Comparison of ENCODE assay signal across 14 cellular contexts in the genomic region with DNA sequence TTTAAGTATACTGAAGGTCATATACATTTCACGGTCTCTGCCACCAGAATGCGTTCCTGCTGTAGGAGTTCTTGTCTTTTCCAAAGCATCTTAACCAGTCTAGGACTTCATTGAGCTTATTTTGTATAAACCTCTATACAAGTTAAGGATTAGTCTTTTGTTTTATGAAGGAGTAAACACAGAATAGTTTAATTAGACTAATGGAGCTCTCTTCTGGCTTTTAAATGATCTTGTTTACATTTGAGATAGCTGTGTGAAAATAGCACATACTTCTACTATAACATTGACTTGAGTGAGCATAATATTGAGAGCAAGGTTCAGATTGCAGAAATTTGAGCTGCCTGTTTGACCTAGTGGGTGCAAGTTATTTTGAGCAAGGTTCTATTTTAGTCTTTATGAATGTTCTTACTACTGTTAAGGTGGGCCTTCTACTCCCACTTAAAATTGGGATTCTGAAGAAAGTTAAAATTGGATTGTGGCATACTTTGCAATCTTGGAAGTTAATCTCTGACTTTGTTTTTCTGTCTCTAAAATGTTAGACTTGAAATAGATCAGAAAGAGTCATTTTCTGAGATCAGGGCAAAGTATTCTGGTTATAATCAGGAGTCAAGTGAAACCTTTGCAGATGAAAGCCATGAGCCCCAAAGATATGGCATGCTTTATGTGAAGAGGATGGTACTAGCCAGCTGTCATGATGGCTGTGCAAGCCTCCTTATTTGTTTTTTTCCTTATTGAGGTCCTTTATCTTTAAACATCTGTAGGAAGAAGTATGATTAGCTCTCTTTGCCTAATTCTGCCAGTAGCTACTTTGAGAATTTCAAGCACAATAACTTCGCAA. TPM values are rescaled to one million over a fixed set of nuclear protein-coding genes. Genes with fewer than 3 reads are reported as not detected.
DNase-seq lines count a peak whose midpoint lies in the region; ATAC-seq and TF ChIP-seq lines count a peak whose summit lies in the region.
"Had no signal": no experiment of that assay in that cellular context is flagged by ENCODE, and none has a peak within 500 bp of the region (broad histone marks: within the 10 kb centered on the region; RNA-seq: fewer than 3 reads in every experiment).

No MANE protein-coding gene starts in this region.

- H3K27me3 Mint-ChIP-seq in nephron (ENCODE audit: low read depth), result no peaks in the 10 kb centered on the region
- H3K27me3 Mint-ChIP-seq: naive thymus-derived CD8-positive, alpha-beta T cell had no signal

- H3K27ac Mint-ChIP-seq in nephron, result peak overlapping the region; percentile 77 to 84 (median 78)

- ATAC-seq in Right ventricle myocardium inferior (no peak), HG02623 (IDR thresholded peaks at IDR 0.05; ENCODE audit: unreplicated experiment) (no peak)
- ATAC-seq: naive thymus-derived CD8-positive, alpha-beta T cell had no signal

- no peaks in the 10 kb centered on the region for H3K9me3 ChIP-seq in cardiac muscle cell (ENCODE audit: low read depth)
- no peaks in the 10 kb centered on the region for H3K9me3 ChIP-seq in vagina
- H3K9me3 ChIP-seq in breast epithelium, result no peaks in the 10 kb centered on the region

- peaks cover 71% of the 10 kb centered on the region for H3K36me3 Mint-ChIP-seq in nephron (ENCODE audit: low read depth)

- TF ChIP-seq POLR2A in vagina (IDR thresholded peaks at IDR 0.05) (no peak), breast epithelium (IDR thresholded peaks at IDR 0.05) (no peak)

- H3K27me3 ChIP-seq in cardiac muscle cell (no peaks in the 10 kb centered on the region), vagina (no peaks in the 10 kb centered on the region), breast epithelium (no peaks in the 10 kb centered on the region)

- TF ChIP-seq CTCF in cardiac muscle cell (IDR thresholded peaks at IDR 0.05; ENCODE audit: low read depth, low read length) (no peak), fibroblast of villous mesenchyme (IDR thresholded peaks at IDR 0.05; ENCODE audit: insufficient read depth, low read depth, low read length) (no peak), nephron (IDR thresholded peaks at IDR 0.05; ENCODE audit: unreplicated experiment in 3 of 3) (no peak), vagina (IDR thresholded peaks at IDR 0.05) (no peak), breast epithelium (IDR thresholded peaks at IDR 0.05) (no peak)

- H3K4me3 ChIP-seq in cardiac muscle cell, result no peak overlapping the region
- H3K4me3 ChIP-seq in fibroblast of villous mesenchyme (ENCODE audit: low read depth, low read length), result no peak overlapping the region
- no peak overlapping the region for H3K4me3 ChIP-seq in vagina
- no peak overlapping the region for H3K4me3 ChIP-seq in breast epithelium

- H3K4me1 ChIP-seq in cardiac muscle cell (ENCODE audit: low read depth), result peaks cover 47% of the 10 kb centered on the region
- H3K4me1 ChIP-seq in vagina, result peaks cover 32% of the 10 kb centered on the region
- no peaks in the 10 kb centered on the region for H3K4me1 ChIP-seq in breast epithelium

- peaks cover 6% of the 10 kb centered on the region for H3K9me3 Mint-ChIP-seq in nephron

- peak overlapping the region in 2 of 3 experiments; percentile 2 to 3 for H3K4me3 Mint-ChIP-seq in nephron
- H3K4me3 Mint-ChIP-seq: naive thymus-derived CD8-positive, alpha-beta T cell had no signal

- intact Hi-C loops in Right ventricle myocardium inferior (cut with DNase I), result loop anchor here (2.0 to 5.0 kb wide), 2 partner anchors 33 to 52 kb away; no protein-coding TSS in a partner anchor
- intact Hi-C loops in vagina (cut with DNase I), result loop anchor here (5.0 kb wide), 1 partner anchor 37 kb away; no protein-coding TSS in a partner anchor
- intact Hi-C loops in breast epithelium (cut with DNase I; ENCODE audit: low total_unique reads), result no loop called here

- DNase-seq in cardiac muscle cell (ENCODE audit: low read depth in 1 of 2, low spot score in 1 of 2) (peak in 1 of 2 donors; percentile 45), Right ventricle myocardium inferior (ENCODE audit: missing footprints) (no peak), fibroblast of villous mesenchyme (ENCODE audit: low read depth) (peak; percentile 84), vagina (ENCODE audit: extremely low spot score in 2 of 2) (no peak), breast epithelium (ENCODE audit: low spot score in 2 of 2) (no peak)
- no peak for DNase-seq in stimulated activated CD4-positive, alpha-beta T cell treated with anti-CD3 and anti-CD28 coated beads, Interleukin-15, amount 100 ng/mL, for 24 hours
- DNase-seq: ACHN; activated effector memory CD4-positive, alpha-beta T cell treated with anti-CD3 and anti-CD28 coated beads, Interleukin-2, amount 50 U/mL, for 16 hours; DMS153; erythroblast; naive thymus-derived CD8-positive, alpha-beta T cell; NCI-H1930 had no signal

- H3K36me3 ChIP-seq in cardiac muscle cell, result peaks cover 4% of the 10 kb centered on the region
- peaks cover 0 to 18% of the 10 kb centered on the region in 2 donors for H3K36me3 ChIP-seq in vagina
- H3K36me3 ChIP-seq in breast epithelium, result no peaks in the 10 kb centered on the region

- H3K27ac ChIP-seq in cardiac muscle cell, result peak overlapping the region; percentile 94
- H3K27ac ChIP-seq in vagina, result peak overlapping the region; percentile 53
- H3K27ac ChIP-seq in breast epithelium, result no peak overlapping the region

- H3K4me1 Mint-ChIP-seq in nephron, result peaks cover 58% of the 10 kb centered on the region

RNA-seq across cellular contexts. Expression of a gene that starts 41.8 kb away (rescaled TPM):
- 26.2 and 43.5 TPM in 2 replicates for total RNA-seq in cardiac muscle cell
- polyA plus RNA-seq in cardiac muscle cell, result 31.0 and 44.5 TPM in 2 replicates
- 84.7 TPM for total RNA-seq in Right ventricle myocardium inferior
- 30.0 and 36.3 TPM in 2 replicates for total RNA-seq in fibroblast of villous mesenchyme
- total RNA-seq in vagina, result 23.8 TPM
- 10 to 100 TPM; 21.4 to 33.8 (median 31.3) TPM for total RNA-seq in breast epithelium

RNA-seq across cellular contexts. Expression of a gene that starts 42.1 kb away (rescaled TPM):
- total RNA-seq in cardiac muscle cell (19.0 and 23.0 TPM in 2 replicates), Right ventricle myocardium inferior (12.4 TPM), fibroblast of villous mesenchyme (15.8 and 24.2 TPM in 2 replicates), vagina (13.5 TPM), breast epithelium (10 to 100 TPM; 10.2 to 20.2 (median 16.7) TPM)
- polyA plus RNA-seq in cardiac muscle cell, result 23.1 and 32.8 TPM in 2 replicates

Comparison
In these comparisons a context has a peak if more than half of its experiments do, and no peak if none do; other contexts are left out.
1. H3K27ac ChIP-seq: peak in cardiac muscle cell (single experiment) and vagina (single experiment); none in breast epithelium (0 of 2).